8 cellular contexts compared by ENCODE assay signal in the genomic region with DNA sequence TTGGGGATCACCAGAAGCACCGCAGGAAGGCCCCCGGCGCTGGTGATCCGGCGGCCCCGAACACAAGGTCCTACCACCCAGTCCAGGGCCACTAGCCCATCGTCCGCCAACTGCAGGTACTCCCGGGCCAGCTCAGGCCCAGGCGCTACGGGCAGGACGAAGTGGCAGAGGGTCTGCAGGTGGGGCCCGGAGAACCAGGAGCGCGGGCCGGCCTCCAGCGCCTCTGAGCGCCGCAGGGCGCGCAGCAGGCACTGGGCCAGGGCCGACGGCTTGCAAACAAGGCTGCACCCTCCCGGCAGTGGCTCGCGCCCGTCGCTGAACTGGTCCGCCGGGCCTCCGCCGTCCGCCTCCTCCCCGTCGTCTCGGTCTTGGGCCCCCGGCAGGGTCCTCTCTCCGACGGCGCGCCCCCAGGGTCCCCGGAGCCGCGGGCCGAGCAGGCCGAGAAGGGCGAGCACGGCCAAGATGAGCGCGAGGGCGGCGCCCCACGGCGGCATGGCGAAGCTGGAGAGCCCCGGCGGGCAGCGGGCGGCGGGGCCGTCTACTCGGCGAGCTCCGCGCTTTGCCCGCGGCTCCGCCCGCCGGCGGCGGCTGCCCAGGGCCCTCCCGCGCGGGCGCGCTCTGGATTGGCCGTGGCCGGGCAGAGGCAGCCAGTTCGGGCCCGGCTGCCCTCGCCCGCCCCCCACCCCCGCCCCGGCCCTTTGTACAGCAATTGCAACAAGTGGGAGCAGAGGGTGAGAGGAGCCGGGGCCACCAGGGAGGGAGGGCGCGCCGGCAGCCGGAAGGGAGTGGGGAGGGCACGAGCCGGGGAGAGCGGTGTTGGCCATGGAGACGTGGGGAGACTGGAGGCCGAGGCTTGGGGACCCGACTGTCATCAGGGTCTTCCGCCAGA. TPM values are rescaled to one million over a fixed set of nuclear protein-coding genes. Genes with fewer than 3 reads are reported as not detected.
DNase-seq lines count a peak whose midpoint lies in the region; ATAC-seq, FAIRE-seq and TF ChIP-seq lines count a peak whose summit lies in the region.

A gene with protein sequence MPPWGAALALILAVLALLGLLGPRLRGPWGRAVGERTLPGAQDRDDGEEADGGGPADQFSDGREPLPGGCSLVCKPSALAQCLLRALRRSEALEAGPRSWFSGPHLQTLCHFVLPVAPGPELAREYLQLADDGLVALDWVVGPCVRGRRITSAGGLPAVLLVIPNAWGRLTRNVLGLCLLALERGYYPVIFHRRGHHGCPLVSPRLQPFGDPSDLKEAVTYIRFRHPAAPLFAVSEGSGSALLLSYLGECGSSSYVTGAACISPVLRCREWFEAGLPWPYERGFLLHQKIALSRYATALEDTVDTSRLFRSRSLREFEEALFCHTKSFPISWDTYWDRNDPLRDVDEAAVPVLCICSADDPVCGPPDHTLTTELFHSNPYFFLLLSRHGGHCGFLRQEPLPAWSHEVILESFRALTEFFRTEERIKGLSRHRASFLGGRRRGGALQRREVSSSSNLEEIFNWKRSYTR (minus strand): TSS at position 565 of the 889 bp plus-strand sequence. CDS start 71 bp downstream, at position 494.

- peaks cover 28 to 52% (median 44%) of the 10 kb centered on the region in 3 donors for H3K4me1 Mint-ChIP-seq in T-cell
- peaks cover 5% of the 10 kb centered on the region for H3K4me1 Mint-ChIP-seq in astrocyte (ENCODE audit: low read depth, unreplicated experiment)

- H3K27ac Mint-ChIP-seq in T-cell (peak within 1 kb of the TSS; percentile 95 to 96), astrocyte (ENCODE audit: unreplicated experiment) (no peak within 1 kb of the TSS)

- H4K20me1 ChIP-seq in astrocyte (ENCODE audit: insufficient read depth, low read length), result peaks cover 12% of the 10 kb centered on the region

- H3K27ac ChIP-seq in astrocyte (ENCODE audit: low read depth, low read length), result no peak within 1 kb of the TSS

- H3K36me3 Mint-ChIP-seq in T-cell (peaks cover 5% of the 10 kb centered on the region), astrocyte (ENCODE audit: low read depth, unreplicated experiment) (peaks cover 23% of the 10 kb centered on the region)

- H3K9me3 ChIP-seq in astrocyte (ENCODE audit: insufficient read depth, low read depth, low read length), result no peaks in the 10 kb centered on the region

- no peaks in the 10 kb centered on the region for H3K79me2 ChIP-seq in astrocyte (ENCODE audit: insufficient read depth, low read length)

- POLR2A ChIA-PET in T-cell (lab: Charles Lee), result interaction anchor here in 1 of 2 donors (0.5 kb wide), 1 partner anchor 88 kb away, joined by 3 read pairs; no protein-coding TSS in a partner anchor

- no peak for FAIRE-seq in astrocyte (lab: Jason Lieb, UNC)

- H3K4me3 Mint-ChIP-seq in T-cell (peak within 1 kb of the TSS; percentile 88 to 94 (median 94)), astrocyte (ENCODE audit: unreplicated experiment) (peak within 1 kb of the TSS; percentile 91)

- H3K4me1 ChIP-seq in astrocyte (ENCODE audit: insufficient read depth, low read length), result peaks cover 18% of the 10 kb centered on the region

- peak within 1 kb of the TSS; percentile 92 for H3K4me2 ChIP-seq in astrocyte (ENCODE audit: low read length)

- peak within 1 kb of the TSS; percentile 68 for H3K9ac ChIP-seq in astrocyte (ENCODE audit: low read length)

- DNase-seq in AG20443 (ENCODE audit: low spot score) (peak; percentile 93), Kasumi-1 (lab: John Stamatoyannopoulos, UW) (peak; percentile 59 to 67), T-cell (peak in 16 of 34 experiments; percentile 27 to 74 (median 44)), astrocyte (ENCODE audit: low read depth) (peak; percentile 54), hepatic stellate cell (ENCODE audit: low spot score) (peak; percentile 81), retina (peak; percentile 78), NCI-H128 (lab: John Stamatoyannopoulos, UW; ENCODE audit: unreplicated experiment) (no peak)

- H3K27me3 ChIP-seq in astrocyte (ENCODE audit: insufficient read depth, low read length), result peaks cover 5% of the 10 kb centered on the region

- H2AFZ ChIP-seq in astrocyte (ENCODE audit: low read depth, low read length), result peak within 1 kb of the TSS; percentile 86

- H3K27me3 Mint-ChIP-seq in T-cell (no peaks in the 10 kb centered on the region), astrocyte (ENCODE audit: low read depth, unreplicated experiment) (peaks cover 22% of the 10 kb centered on the region)

- no peaks in the 10 kb centered on the region for H3K36me3 ChIP-seq in astrocyte (ENCODE audit: insufficient read depth, low read length)

- TF ChIP-seq CTCF in astrocyte (IDR thresholded peaks at IDR 0.05; ENCODE audit: insufficient read depth, low read depth, low read length), result no peak

- ATAC-seq in GM19035 (IDR thresholded peaks at IDR 0.05; ENCODE audit: unreplicated experiment) (peak; percentile 30), T-cell (replicated peaks in 1 of 4) (peak; percentile 30 to 38 (median 34))

- H3K4me3 ChIP-seq in astrocyte (ENCODE audit: insufficient read depth, low read depth, low read length), result peak within 1 kb of the TSS; percentile 63

- CTCF ChIA-PET in T-cell (lab: Charles Lee), result interaction anchor here in 1 of 2 donors (1.2 to 1.8 kb wide), 3 partner anchors 47 to 364 kb away, joined by 3 to 6 read pairs (median 6); partner anchors contain the start of gene SSH2

- H3K9me3 Mint-ChIP-seq in T-cell (no peaks in the 10 kb centered on the region), astrocyte (ENCODE audit: unreplicated experiment) (no peaks in the 10 kb centered on the region)

RNA-seq across cellular contexts. Expression of the gene that starts here (rescaled TPM):
- 10 to 100 TPM in 4 of 5 donors, 1 to 10 TPM in 1; 7.9 to 23.1 (median 16.5) TPM for total RNA-seq in T-cell
- total RNA-seq in astrocyte, result 8.6 and 9.7 TPM in 2 replicates
